In the genomic region with DNA sequence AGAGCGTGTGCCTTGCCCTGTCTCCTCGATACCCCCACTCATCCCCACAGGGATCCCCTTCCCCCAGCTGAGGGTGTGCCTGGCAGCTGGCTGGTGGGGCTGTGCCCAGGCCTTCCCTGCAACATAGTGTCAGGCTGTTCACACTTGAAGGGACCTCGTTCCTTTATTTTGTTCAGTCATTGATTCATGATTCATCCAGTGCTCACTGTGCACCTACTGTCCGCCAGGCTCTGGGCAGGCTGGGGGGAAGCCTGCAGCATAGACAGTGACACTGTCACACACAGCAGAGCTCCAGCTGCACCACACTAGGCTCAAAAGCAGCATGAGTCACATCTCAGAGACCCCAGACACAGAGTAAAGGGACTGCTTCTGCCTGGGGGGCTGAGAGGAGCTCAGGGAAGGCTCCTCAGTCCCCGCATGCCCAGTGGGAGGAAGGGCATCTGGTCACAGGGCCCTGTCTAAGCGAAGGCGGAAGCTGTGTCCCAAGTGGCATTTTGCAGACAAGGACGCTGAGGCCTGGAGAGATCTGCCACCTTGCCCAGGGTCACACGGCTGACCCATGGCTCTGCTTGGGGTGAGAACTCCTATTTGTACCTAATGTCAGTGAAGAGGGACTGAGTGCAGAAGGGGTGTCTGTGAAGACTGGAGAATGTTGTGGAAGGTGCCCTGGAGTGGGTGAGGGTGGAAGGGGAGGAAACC, we compare ENCODE assay signal across 16 cellular contexts.
"Had no signal": no experiment of that assay in that cellular context is flagged by ENCODE, and none has a peak within 500 bp of the region (broad histone marks: within the 10 kb centered on the region; RNA-seq: fewer than 3 reads in every experiment).

No MANE protein-coding gene starts in this region.

- H3K4me1 ChIP-seq: esophagus squamous epithelium had no signal

- H3K36me3 ChIP-seq: esophagus squamous epithelium, heart right ventricle had no signal

- H3K9me3 Mint-ChIP-seq: activated B cell treated with CpG ODN at 0.5 μM for 24 hours; activated CD8-positive, alpha-beta T cell treated with anti-CD3 and anti-CD28 coated beads for 36 hours; activated naive CD4-positive, alpha-beta T cell treated with anti-CD3 and anti-CD28 coated beads, Interleukin-2, amount 50 U/mL, for 72 hours; mesothelial cell of epicardium; natural killer cell treated with Interleukin-12 subunit alpha and Interleukin-12 subunit beta and Interleukin-15 and Interleukin-18, amount 100 ng/mL, for 72 hours; stimulated activated naive CD8-positive, alpha-beta T cell treated with anti-CD3 and anti-CD28 coated beads, Interleukin-15, amount 100 ng/mL, for 72 hours had no signal

- H3K4me3 ChIP-seq: esophagus squamous epithelium, heart right ventricle, lung had no signal

- H3K9me3 ChIP-seq: esophagus squamous epithelium, heart right ventricle had no signal

- H3K4me1 Mint-ChIP-seq: activated B cell treated with CpG ODN at 0.5 μM for 24 hours; stimulated activated naive CD8-positive, alpha-beta T cell treated with anti-CD3 and anti-CD28 coated beads, Interleukin-15, amount 100 ng/mL, for 72 hours had no signal

- H3K27me3 ChIP-seq: esophagus squamous epithelium had no signal

- ATAC-seq: activated CD8-positive, alpha-beta T cell treated with anti-CD3 and anti-CD28 coated beads for 36 hours; activated naive CD4-positive, alpha-beta T cell treated with anti-CD3 and anti-CD28 coated beads, Interleukin-2, amount 50 U/mL, for 72 hours; heart right ventricle; natural killer cell treated with Interleukin-12 subunit alpha and Interleukin-12 subunit beta and Interleukin-15 and Interleukin-18, amount 100 ng/mL, for 72 hours; stimulated activated naive CD8-positive, alpha-beta T cell treated with anti-CD3 and anti-CD28 coated beads, Interleukin-15, amount 100 ng/mL, for 72 hours had no signal

- H3K27ac Mint-ChIP-seq: activated B cell treated with CpG ODN at 0.5 μM for 24 hours; activated CD8-positive, alpha-beta T cell treated with anti-CD3 and anti-CD28 coated beads for 36 hours; activated naive CD4-positive, alpha-beta T cell treated with anti-CD3 and anti-CD28 coated beads, Interleukin-2, amount 50 U/mL, for 72 hours; mesothelial cell of epicardium; natural killer cell treated with Interleukin-12 subunit alpha and Interleukin-12 subunit beta and Interleukin-15 and Interleukin-18, amount 100 ng/mL, for 72 hours; progenitor cell of endocrine pancreas; stimulated activated naive CD8-positive, alpha-beta T cell treated with anti-CD3 and anti-CD28 coated beads, Interleukin-15, amount 100 ng/mL, for 72 hours had no signal

- DNase-seq: activated B cell treated with CpG ODN at 0.5 μM for 24 hours; activated CD4-positive, alpha-beta T cell treated with anti-CD3 and anti-CD28 coated beads for 48 hours; activated CD8-positive, alpha-beta T cell treated with anti-CD3 and anti-CD28 coated beads for 36 hours; activated gamma-delta T cell treated with Interleukin-2 at 50 U/mL for 16 hours; effector memory CD4-positive, alpha-beta T cell; esophagus squamous epithelium; heart right ventricle; left cardiac atrium; nucleus accumbens; stimulated activated naive CD8-positive, alpha-beta T cell treated with anti-CD3 and anti-CD28 coated beads, Interleukin-15, amount 100 ng/mL, for 72 hours; trophoblast cell had no signal

- H3K27ac ChIP-seq: esophagus squamous epithelium, heart right ventricle had no signal

- H3K36me3 Mint-ChIP-seq: activated naive CD4-positive, alpha-beta T cell treated with anti-CD3 and anti-CD28 coated beads, Interleukin-2, amount 50 U/mL, for 72 hours; mesothelial cell of epicardium; natural killer cell treated with Interleukin-12 subunit alpha and Interleukin-12 subunit beta and Interleukin-15 and Interleukin-18, amount 100 ng/mL, for 72 hours had no signal

- H3K4me3 Mint-ChIP-seq: activated B cell treated with CpG ODN at 0.5 μM for 24 hours; activated CD8-positive, alpha-beta T cell treated with anti-CD3 and anti-CD28 coated beads for 36 hours; mesothelial cell of epicardium; natural killer cell treated with Interleukin-12 subunit alpha and Interleukin-12 subunit beta and Interleukin-15 and Interleukin-18, amount 100 ng/mL, for 72 hours; stimulated activated naive CD8-positive, alpha-beta T cell treated with anti-CD3 and anti-CD28 coated beads, Interleukin-15, amount 100 ng/mL, for 72 hours had no signal
